Comparison of ENCODE assay signal across 1 cellular context in the genomic region with DNA sequence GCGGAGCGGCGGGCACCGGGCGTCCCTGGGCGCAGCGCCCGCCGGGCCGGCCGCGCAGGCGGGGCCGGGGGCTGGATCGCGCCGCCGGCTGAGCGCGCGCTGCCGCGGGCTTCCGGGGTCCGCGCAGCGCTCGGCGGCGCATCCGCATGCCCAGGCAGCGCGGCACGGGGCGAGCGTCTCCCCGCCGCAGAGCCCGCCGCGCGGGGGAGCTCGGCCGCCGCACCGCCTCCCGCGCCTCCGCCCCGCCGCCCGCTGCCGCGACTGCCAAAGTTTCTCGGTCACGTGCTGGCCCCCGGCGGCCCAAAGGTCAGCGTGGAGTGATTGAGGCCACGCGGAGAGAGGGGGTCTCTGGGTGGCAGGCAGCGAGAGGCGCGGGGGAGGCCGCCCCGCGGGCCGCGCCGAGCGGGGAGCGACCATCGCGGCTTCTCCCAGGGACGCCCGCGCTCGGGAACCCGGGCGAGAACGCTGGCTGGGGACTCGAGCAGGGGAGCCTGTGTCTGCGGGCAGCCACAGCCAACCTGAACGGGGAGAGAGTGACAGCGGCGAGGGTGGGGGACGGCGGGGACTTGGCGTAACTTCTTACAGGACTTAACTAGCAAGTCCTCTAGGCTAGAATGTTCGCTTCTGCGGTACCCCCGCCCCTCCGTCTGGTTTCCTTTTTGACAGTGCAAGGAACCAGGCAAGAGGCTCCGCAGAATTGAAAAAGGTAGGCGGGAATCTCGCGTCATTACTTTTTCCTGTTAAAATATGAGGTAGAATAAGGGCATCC.
A peak's percentile ranks its signal among the peaks of the same experiment; 100 is the strongest.
TF ChIP-seq lines count a peak whose summit lies in the region.

A gene with protein sequence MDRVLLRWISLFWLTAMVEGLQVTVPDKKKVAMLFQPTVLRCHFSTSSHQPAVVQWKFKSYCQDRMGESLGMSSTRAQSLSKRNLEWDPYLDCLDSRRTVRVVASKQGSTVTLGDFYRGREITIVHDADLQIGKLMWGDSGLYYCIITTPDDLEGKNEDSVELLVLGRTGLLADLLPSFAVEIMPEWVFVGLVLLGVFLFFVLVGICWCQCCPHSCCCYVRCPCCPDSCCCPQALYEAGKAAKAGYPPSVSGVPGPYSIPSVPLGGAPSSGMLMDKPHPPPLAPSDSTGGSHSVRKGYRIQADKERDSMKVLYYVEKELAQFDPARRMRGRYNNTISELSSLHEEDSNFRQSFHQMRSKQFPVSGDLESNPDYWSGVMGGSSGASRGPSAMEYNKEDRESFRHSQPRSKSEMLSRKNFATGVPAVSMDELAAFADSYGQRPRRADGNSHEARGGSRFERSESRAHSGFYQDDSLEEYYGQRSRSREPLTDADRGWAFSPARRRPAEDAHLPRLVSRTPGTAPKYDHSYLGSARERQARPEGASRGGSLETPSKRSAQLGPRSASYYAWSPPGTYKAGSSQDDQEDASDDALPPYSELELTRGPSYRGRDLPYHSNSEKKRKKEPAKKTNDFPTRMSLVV (minus strand): TSS at position 180 of the 769 bp plus-strand sequence. CDS start 272 bp downstream, outside the sequence.

TF ChIP-seq in K562, 482 proteins besides CTCF, POLR2A, EP300 and RAD21 (continued from another document and continues in another):
- TF ChIP-seq ZNF184 (CRISPR knock-in tag; IDR thresholded peaks at IDR 0.05) (no peak), RREB1 (CRISPR knock-in tag; IDR thresholded peaks at IDR 0.05) (no peak), ZNF561 (CRISPR knock-in tag; conservative IDR thresholded peaks at IDR 0.05) (no peak), TSC22D4 (tag; IDR thresholded peaks at IDR 0.05) (no peak), BMI1 (IDR thresholded peaks at IDR 0.05; ENCODE audit: low read length) (0 out of 2 replicates have a peak, but pooled peaks have one; percentile 29), HDAC8 (tag; IDR thresholded peaks at IDR 0.05) (no peak), ZNF165 (CRISPR knock-in tag; IDR thresholded peaks at IDR 0.05; ENCODE audit: borderline replicate concordance) (no peak), POLR3G (IDR thresholded peaks at IDR 0.05; ENCODE audit: extremely low read depth, insufficient read length, insufficient replicate concordance) (no peak), MXI1 (IDR thresholded peaks at IDR 0.05; ENCODE audit: low read depth, low read length) (no peak), ZBTB8A (IDR thresholded peaks at IDR 0.05; ENCODE audit: partially characterized antibody) (no peak), ZC3H8 (IDR thresholded peaks at IDR 0.05) (no peak), ZNF512 (tag; IDR thresholded peaks at IDR 0.05) (no peak), SFPQ (IDR thresholded peaks at IDR 0.05; ENCODE audit: low read depth, low read length) (no peak), PTRF (tag; IDR thresholded peaks at IDR 0.05) (no peak), TFE3 (CRISPR knock-in tag; IDR thresholded peaks at IDR 0.05) (no peak), EGR1 (conservative IDR thresholded peaks at IDR 0.05) (peak; percentile 29; the same call in 1 of the 2 replicates), ARHGAP35 (IDR thresholded peaks at IDR 0.05; ENCODE audit: partially characterized antibody) (no peak), U2AF2 (optimal IDR thresholded peaks at IDR 0.05; ENCODE audit: low read depth, low read length) (no peak), DDX20 (tag; IDR thresholded peaks at IDR 0.05; ENCODE audit: low read depth) (no peak), SNRNP70 (optimal IDR thresholded peaks at IDR 0.05; ENCODE audit: low read depth, low read length) (no peak), BHLHE40 (IDR thresholded peaks at IDR 0.05; ENCODE audit: low read length) (peak; percentile 79), GATAD2B (IDR thresholded peaks at IDR 0.05; ENCODE audit: borderline replicate concordance) (peak; percentile 74), MYNN (IDR thresholded peaks at IDR 0.05) (no peak), MYNN (CRISPR knock-in tag; IDR thresholded peaks at IDR 0.05) (no peak), ZBTB1 (CRISPR knock-in tag; IDR thresholded peaks at IDR 0.05; ENCODE audit: borderline replicate concordance, low read depth) (peak; percentile 56; the same call in 1 of the 2 replicates), MEF2A (IDR thresholded peaks at IDR 0.05; ENCODE audit: control insufficient read depth, low read depth, low read length) (no peak), SMAD1 (IDR thresholded peaks at IDR 0.05; ENCODE audit: low read depth, low read length, partially characterized antibody) (no peak), TCF15 (CRISPR knock-in tag; IDR thresholded peaks at IDR 0.05) (no peak), GABPB2 (CRISPR knock-in tag; conservative IDR thresholded peaks at IDR 0.05) (no peak)
- TF ChIP-seq, protein P1, sequence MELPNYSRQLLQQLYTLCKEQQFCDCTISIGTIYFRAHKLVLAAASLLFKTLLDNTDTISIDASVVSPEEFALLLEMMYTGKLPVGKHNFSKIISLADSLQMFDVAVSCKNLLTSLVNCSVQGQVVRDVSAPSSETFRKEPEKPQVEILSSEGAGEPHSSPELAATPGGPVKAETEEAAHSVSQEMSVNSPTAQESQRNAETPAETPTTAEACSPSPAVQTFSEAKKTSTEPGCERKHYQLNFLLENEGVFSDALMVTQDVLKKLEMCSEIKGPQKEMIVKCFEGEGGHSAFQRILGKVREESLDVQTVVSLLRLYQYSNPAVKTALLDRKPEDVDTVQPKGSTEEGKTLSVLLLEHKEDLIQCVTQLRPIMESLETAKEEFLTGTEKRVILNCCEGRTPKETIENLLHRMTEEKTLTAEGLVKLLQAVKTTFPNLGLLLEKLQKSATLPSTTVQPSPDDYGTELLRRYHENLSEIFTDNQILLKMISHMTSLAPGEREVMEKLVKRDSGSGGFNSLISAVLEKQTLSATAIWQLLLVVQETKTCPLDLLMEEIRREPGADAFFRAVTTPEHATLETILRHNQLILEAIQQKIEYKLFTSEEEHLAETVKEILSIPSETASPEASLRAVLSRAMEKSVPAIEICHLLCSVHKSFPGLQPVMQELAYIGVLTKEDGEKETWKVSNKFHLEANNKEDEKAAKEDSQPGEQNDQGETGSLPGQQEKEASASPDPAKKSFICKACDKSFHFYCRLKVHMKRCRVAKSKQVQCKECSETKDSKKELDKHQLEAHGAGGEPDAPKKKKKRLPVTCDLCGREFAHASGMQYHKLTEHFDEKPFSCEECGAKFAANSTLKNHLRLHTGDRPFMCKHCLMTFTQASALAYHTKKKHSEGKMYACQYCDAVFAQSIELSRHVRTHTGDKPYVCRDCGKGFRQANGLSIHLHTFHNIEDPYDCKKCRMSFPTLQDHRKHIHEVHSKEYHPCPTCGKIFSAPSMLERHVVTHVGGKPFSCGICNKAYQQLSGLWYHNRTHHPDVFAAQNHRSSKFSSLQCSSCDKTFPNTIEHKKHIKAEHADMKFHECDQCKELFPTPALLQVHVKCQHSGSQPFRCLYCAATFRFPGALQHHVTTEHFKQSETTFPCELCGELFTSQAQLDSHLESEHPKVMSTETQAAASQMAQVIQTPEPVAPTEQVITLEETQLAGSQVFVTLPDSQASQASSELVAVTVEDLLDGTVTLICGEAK (IDR thresholded peaks at IDR 0.05): no peak
- TF ChIP-seq, protein P1 (CRISPR knock-in tag; IDR thresholded peaks at IDR 0.05): no peak
